In the genomic region with DNA sequence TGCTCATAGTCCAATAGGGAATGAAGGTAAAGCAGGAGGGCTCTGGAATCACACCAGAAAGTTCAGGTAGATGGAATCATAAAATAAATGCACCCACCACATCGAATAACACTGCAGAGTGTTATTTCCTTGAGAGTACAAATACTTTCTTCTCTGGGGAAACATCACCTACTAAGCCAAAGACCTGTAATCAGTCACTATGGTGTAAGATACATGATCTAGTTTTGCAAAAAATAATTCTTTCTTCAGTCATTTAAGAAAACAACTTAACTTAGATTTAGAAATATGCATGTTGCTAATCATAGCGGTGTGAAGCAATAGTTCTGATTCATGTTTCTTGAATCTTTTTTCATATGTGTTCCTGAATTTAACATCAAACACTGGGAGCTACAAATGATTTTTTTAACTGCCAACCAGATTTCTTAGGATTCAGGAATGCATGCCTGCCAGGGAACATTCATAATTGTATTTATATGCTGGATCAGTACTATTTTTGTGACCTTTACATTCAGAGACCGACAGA, we compare ENCODE assay signal across 24 cellular contexts. TPM values are rescaled to one million over a fixed set of nuclear protein-coding genes. Genes with fewer than 3 reads are reported as not detected.
DNase-seq lines count a peak whose midpoint lies in the region; ATAC-seq, FAIRE-seq and TF ChIP-seq lines count a peak whose summit lies in the region.
"Had no signal": no experiment of that assay in that cellular context is flagged by ENCODE, and none has a peak within 500 bp of the region (broad histone marks: within the 10 kb centered on the region; RNA-seq: fewer than 3 reads in every experiment).

No MANE protein-coding gene starts in this region.

- no peak for FAIRE-seq in pancreas (lab: Jason Lieb, UNC)
- FAIRE-seq: A204.1, GM12892, GM18507, H1, K562 had no signal

- no peaks in the 10 kb centered on the region for H3K9me3 ChIP-seq in SK-N-SH
- no peaks in the 10 kb centered on the region for H3K9me3 ChIP-seq in pancreas
- H3K9me3 ChIP-seq: BLaER1 had no signal

- H3K4me3 ChIP-seq in epithelial cell of esophagus (ENCODE audit: low read length) (no peak overlapping the region), foreskin fibroblast (ENCODE audit: low read depth in 1 of 2, low read length in 2 of 2) (no peak overlapping the region), SK-N-SH (ENCODE audit: low read depth in 2 of 2, low read length in 1 of 2) (no peak overlapping the region), pancreas (no peak overlapping the region)
- H3K4me3 ChIP-seq: BLaER1, K562 had no signal

- H3F3A ChIP-seq in SK-N-SH (replicated peaks; ENCODE audit: insufficient read depth) = peaks cover 12% of the 10 kb centered on the region

- no peaks in the 10 kb centered on the region for H3K9me2 ChIP-seq in SK-N-SH

- H3K79me2 ChIP-seq in SK-N-SH (ENCODE audit: insufficient read depth) = no peaks in the 10 kb centered on the region

- POLR2A ChIA-PET in SK-N-SH (lab: Yijun Ruan, JAX) = no interaction called here

- H3K4me2 ChIP-seq in SK-N-SH = no peak overlapping the region
- H3K4me2 ChIP-seq: BLaER1 had no signal

- H2AFZ ChIP-seq in SK-N-SH (ENCODE audit: low read depth) = no peak overlapping the region; the same call in 1 of the 2 replicates

- H3K4me1 ChIP-seq in SK-N-SH (ENCODE audit: control insufficient read depth in 1 of 2, insufficient read depth in 2 of 2, low read depth in 1 of 2, low read length in 1 of 2) = peaks cover 0 to 5% of the 10 kb centered on the region in 2 experiments; a peak in 1 of 4 replicates
- H3K4me1 ChIP-seq in pancreas = no peaks in the 10 kb centered on the region

- TF ChIP-seq RAD21 in SK-N-SH (IDR thresholded peaks at IDR 0.05; ENCODE audit: low read length) = no peak

- 72% methylated on average over 3 of the region's 3 CpGs for WGBS in SK-N-SH (ENCODE audit: low lambda C conversion rate)
- WGBS in pancreas, 2 donors = 68 to 80% methylated on average over 3 of the region's 3 CpGs

- H3K27me3 ChIP-seq in SK-N-SH (ENCODE audit: insufficient read depth) (no peaks in the 10 kb centered on the region), pancreas (no peaks in the 10 kb centered on the region)
- H3K27me3 ChIP-seq: BLaER1 had no signal

- H3K36me3 ChIP-seq in SK-N-SH (replicated peaks in 1 of 2; ENCODE audit: control insufficient read depth in 1 of 2, insufficient read depth in 2 of 2, low read length in 1 of 2) (no peaks in the 10 kb centered on the region), pancreas (no peaks in the 10 kb centered on the region)
- H3K36me3 ChIP-seq: BLaER1 had no signal

- TF ChIP-seq CTCF in epithelial cell of esophagus (IDR thresholded peaks at IDR 0.05; ENCODE audit: insufficient read depth, low read depth, low read length, missing control alignments) (no peak), foreskin fibroblast (IDR thresholded peaks at IDR 0.05; ENCODE audit: low read depth, low read length) (no peak), SK-N-SH (IDR thresholded peaks at IDR 0.05) (no peak), GM13977 (IDR thresholded peaks at IDR 0.05; ENCODE audit: extremely low read depth, insufficient read depth, missing control alignments) (no peak), pancreas (IDR thresholded peaks at IDR 0.05) (no peak)

- CTCF ChIA-PET in SK-N-SH (lab: Yijun Ruan, JAX) = interaction anchor here (1.1 to 1.8 kb wide), 3 partner anchors 8 to 740 kb away, joined by 3 to 5 read pairs (median 3); no protein-coding TSS in a partner anchor

- in situ Hi-C loops in GM13977 (cut with MboI; ENCODE audit: low pct_unique_long_range_greater_than_20kb, low sequenced_read_pairs, unreplicated experiment) = no loop called here

- intact Hi-C loops in pancreas (cut with DNase I) = loop anchor here in 1 of 3 donors (10.0 kb wide), 1 partner anchor 64 kb away; no protein-coding TSS in a partner anchor

- peak; percentile 30 for DNase-seq in EH (ENCODE audit: low read depth)
- peak; percentile 26 for DNase-seq in LHCN-M2 (ENCODE audit: low read depth)
- peak; percentile 45 for DNase-seq in epithelial cell of esophagus (ENCODE audit: low read depth)
- DNase-seq in foreskin fibroblast = peak; percentile 25 to 60
- DNase-seq in SK-N-SH = no peak
- no peak for DNase-seq in GM13977 (ENCODE audit: low spot score)
- DNase-seq in activated CD8-positive, alpha-beta memory T cell treated with anti-CD3 and anti-CD28 coated beads, Interleukin-2, amount 50 U/mL, for 48 hours = no peak
- DNase-seq in pancreas = no peak
- DNase-seq: CD4-positive, alpha-beta T cell; COR-L47; DMS79; NCI-H1092; NCI-H1436; NCI-H2029; NCI-H2227 treated with DMSO at 0.1 percent for 48 hours; NCI-H510A treated with DMSO at 0.1 percent for 48 hours; NCI-H748 treated with DMSO at 0.1 percent for 48 hours; NK-92 treated with Interleukin-12 subunit alpha and Interleukin-12 subunit beta, amount 100 ng/mL, for 24 hours had no signal

- no peak overlapping the region for H3K9ac ChIP-seq in SK-N-SH
- H3K9ac ChIP-seq: BLaER1 had no signal

- H4K20me1 ChIP-seq in SK-N-SH (ENCODE audit: insufficient read depth) = no peaks in the 10 kb centered on the region
- H4K20me1 ChIP-seq: BLaER1 had no signal

- ATAC-seq in pancreas = no peak
- ATAC-seq: K562 had no signal

- no peak for TF ChIP-seq EP300 in SK-N-SH (IDR thresholded peaks at IDR 0.05; ENCODE audit: borderline replicate concordance in 1 of 2, low read depth in 1 of 2, low read length in 1 of 2)

- H3K27ac ChIP-seq in SK-N-SH (ENCODE audit: low read depth in 2 of 2, low read length in 1 of 2) = no peak overlapping the region
- no peak overlapping the region for H3K27ac ChIP-seq in pancreas
- H3K27ac ChIP-seq: BLaER1 had no signal

TF ChIP-seq in SK-N-SH, 30 proteins besides CTCF, POLR2A, EP300 and RAD21:
- no peak for TF ChIP-seq SMC3 (IDR thresholded peaks at IDR 0.05; ENCODE audit: low read depth, low read length)
- TF ChIP-seq TEAD4 (IDR thresholded peaks at IDR 0.05; ENCODE audit: borderline replicate concordance, insufficient read depth) = no peak
- TF ChIP-seq GATA2 (CRISPR knock-in tag; IDR thresholded peaks at IDR 0.05) = no peak
- TF ChIP-seq, protein P1, sequence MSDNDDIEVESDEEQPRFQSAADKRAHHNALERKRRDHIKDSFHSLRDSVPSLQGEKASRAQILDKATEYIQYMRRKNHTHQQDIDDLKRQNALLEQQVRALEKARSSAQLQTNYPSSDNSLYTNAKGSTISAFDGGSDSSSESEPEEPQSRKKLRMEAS (IDR thresholded peaks at IDR 0.05; ENCODE audit: low read depth) = no peak
- no peak for TF ChIP-seq FOSL2 (IDR thresholded peaks at IDR 0.05; ENCODE audit: borderline replicate concordance, low read depth)
- TF ChIP-seq, protein P2, sequence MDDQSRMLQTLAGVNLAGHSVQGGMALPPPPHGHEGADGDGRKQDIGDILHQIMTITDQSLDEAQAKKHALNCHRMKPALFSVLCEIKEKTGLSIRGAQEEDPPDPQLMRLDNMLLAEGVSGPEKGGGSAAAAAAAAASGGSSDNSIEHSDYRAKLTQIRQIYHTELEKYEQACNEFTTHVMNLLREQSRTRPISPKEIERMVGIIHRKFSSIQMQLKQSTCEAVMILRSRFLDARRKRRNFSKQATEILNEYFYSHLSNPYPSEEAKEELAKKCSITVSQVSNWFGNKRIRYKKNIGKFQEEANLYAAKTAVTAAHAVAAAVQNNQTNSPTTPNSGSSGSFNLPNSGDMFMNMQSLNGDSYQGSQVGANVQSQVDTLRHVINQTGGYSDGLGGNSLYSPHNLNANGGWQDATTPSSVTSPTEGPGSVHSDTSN (IDR thresholded peaks at IDR 0.05) = no peak
- TF ChIP-seq, protein P3, sequence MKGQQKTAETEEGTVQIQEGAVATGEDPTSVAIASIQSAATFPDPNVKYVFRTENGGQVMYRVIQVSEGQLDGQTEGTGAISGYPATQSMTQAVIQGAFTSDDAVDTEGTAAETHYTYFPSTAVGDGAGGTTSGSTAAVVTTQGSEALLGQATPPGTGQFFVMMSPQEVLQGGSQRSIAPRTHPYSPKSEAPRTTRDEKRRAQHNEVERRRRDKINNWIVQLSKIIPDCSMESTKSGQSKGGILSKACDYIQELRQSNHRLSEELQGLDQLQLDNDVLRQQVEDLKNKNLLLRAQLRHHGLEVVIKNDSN (IDR thresholded peaks at IDR 0.05; ENCODE audit: borderline replicate concordance, low read depth) = no peak

RNA-seq across cellular contexts. Expression of a gene that starts 40.2 kb away (rescaled TPM):
- total RNA-seq in LHCN-M2 (2014; rRNA removed) (13.4 and 13.8 TPM in 2 replicates), pancreas (10 to 100 TPM in 5 of 6 donors, 1 to 10 TPM in 1; 9.1 to 24.1 (median 14.8) TPM)
- polyA plus RNA-seq in LHCN-M2 (2012) = 6.5 TPM
- polyA plus RNA-seq in SK-N-SH (2012; rRNA removed) (120 and 146 TPM in 2 replicates), pancreas (10 to 100 TPM; 10.7 to 30.5 TPM)
- polyA plus RNA-seq in SK-N-SH (2012; cell fraction: cytosol; rRNA removed) = 113 and 133 TPM in 2 replicates
- 253 and 311 TPM in 2 replicates for polyA plus RNA-seq in SK-N-SH (2012; cell fraction: nucleus; rRNA removed)
- total RNA-seq: CD4-positive, alpha-beta T cell had no signal

Comparison
In these comparisons a context has a peak if more than half of its experiments do, and no peak if none do; other contexts are left out.
1. DNase-seq: peak in EH (single experiment), LHCN-M2 (single experiment), epithelial cell of esophagus (single experiment) and foreskin fibroblast (2 of 2); none in SK-N-SH (single experiment), GM13977 (single experiment), activated CD8-positive, alpha-beta memory T cell treated with anti-CD3 and anti-CD28 coated beads, Interleukin-2, amount 50 U/mL, for 48 hours (single experiment) and pancreas (0 of 6).